8 cellular contexts compared by ENCODE assay signal in genomic region chr19:58387338-58388174, GRCh38. TPM values are rescaled to one million over a fixed set of nuclear protein-coding genes. Genes with fewer than 3 reads are reported as not detected.
DNase-seq lines count a peak whose midpoint lies in the region; ATAC-seq, FAIRE-seq and TF ChIP-seq lines count a peak whose summit lies in the region.

No MANE protein-coding gene starts in this region.

- WGBS in sigmoid colon, 2 donors, result 8 to 10% methylated on average over 39 of the region's 39 CpGs

- H3K36me3 ChIP-seq in RWPE2 (ENCODE audit: low read depth), result peaks cover 52% of the 10 kb centered on the region
- peaks cover 2% of the 10 kb centered on the region for H3K36me3 ChIP-seq in fibroblast of lung (ENCODE audit: control insufficient read depth, insufficient read depth, low read length)
- peaks cover 0 to 43% (median 10%) of the 10 kb centered on the region in 4 donors for H3K36me3 ChIP-seq in sigmoid colon

- FAIRE-seq in H54 (lab: Jason Lieb, UNC), result no peak

- intact Hi-C loops in sigmoid colon (cut with DNase I), result loop anchor here (1.0 to 2.0 kb wide), 2 partner anchors 14 to 21 kb away; partner anchors contain the start of gene ZNF584

- TF ChIP-seq EP300 in sigmoid colon (IDR thresholded peaks at IDR 0.05), result no peak

- peak overlapping the region; percentile 87 for H3K4me2 ChIP-seq in fibroblast of lung (ENCODE audit: extremely low read depth, insufficient read depth, low read length)

- peak overlapping the region; percentile 80 for H3K9ac ChIP-seq in fibroblast of lung (ENCODE audit: insufficient read depth, low read length)

- H3K27me3 ChIP-seq in RWPE2 (ENCODE audit: insufficient read depth, poor library complexity, severe bottlenecking) (no peaks in the 10 kb centered on the region), fibroblast of lung (ENCODE audit: control insufficient read depth, insufficient read depth, low read length) (no peaks in the 10 kb centered on the region), sigmoid colon (no peaks in the 10 kb centered on the region)

- TF ChIP-seq POLR2A in sigmoid colon (IDR thresholded peaks at IDR 0.05) (no peak), H54 (IDR thresholded peaks at IDR 0.05; ENCODE audit: low read depth, low read length) (no peak)

- no peaks in the 10 kb centered on the region for H4K20me1 ChIP-seq in fibroblast of lung (ENCODE audit: control insufficient read depth, extremely low read depth, insufficient read depth, low read length)

- no peaks in the 10 kb centered on the region for H3K9me3 ChIP-seq in RWPE2 (ENCODE audit: severe bottlenecking)
- H3K9me3 ChIP-seq in fibroblast of lung (ENCODE audit: control insufficient read depth, insufficient read depth, low read depth, low read length), result no peaks in the 10 kb centered on the region
- no peaks in the 10 kb centered on the region for H3K9me3 ChIP-seq in sigmoid colon

- peaks cover 35% of the 10 kb centered on the region for H3K79me2 ChIP-seq in fibroblast of lung (ENCODE audit: control insufficient read depth, insufficient read depth, low read length)

- H3K4me1 ChIP-seq in RWPE2 (ENCODE audit: insufficient read depth, poor library complexity, severe bottlenecking) (peaks cover 9% of the 10 kb centered on the region), fibroblast of lung (ENCODE audit: control insufficient read depth, extremely low read depth, insufficient read depth, low read length) (peaks cover 11% of the 10 kb centered on the region), sigmoid colon (peaks cover 0 to 47% (median 29%) of the 10 kb centered on the region in 4 donors)

- H3K27ac ChIP-seq in RWPE2 (ENCODE audit: poor library complexity, severe bottlenecking), result peak overlapping the region; percentile 88
- H3K27ac ChIP-seq in fibroblast of lung (ENCODE audit: insufficient read depth, low read length), result peak overlapping the region; percentile 89
- peak overlapping the region; percentile 93 to 98 (median 98) for H3K27ac ChIP-seq in sigmoid colon

- H3K4me3 ChIP-seq in RWPE2 (ENCODE audit: severe bottlenecking) (peak overlapping the region; percentile 62), fibroblast of lung (replicated peaks in 1 of 4; ENCODE audit: control extremely low read depth in 1 of 4, insufficient read depth in 1 of 4, low read depth in 3 of 4, low read length in 4 of 4) (peak overlapping the region; percentile 72 to 99 (median 92)), sigmoid colon (peak overlapping the region; percentile 66 to 87 (median 82))

- TF ChIP-seq CTCF in RWPE2 (IDR thresholded peaks at IDR 0.05; ENCODE audit: poor library complexity, severe bottlenecking) (no peak), fibroblast of lung (conservative IDR thresholded peaks at IDR 0.05 in 1 of 2, IDR thresholded peaks at IDR 0.05 in 1 of 2; ENCODE audit: low read depth in 1 of 2, low read length in 2 of 2) (no peak), sigmoid colon (IDR thresholded peaks at IDR 0.05) (no peak)

- H2AFZ ChIP-seq in fibroblast of lung (ENCODE audit: low read length), result no peak overlapping the region

- ATAC-seq in RWPE2 (ENCODE audit: low read depth) (no peak; the same call in 2 of the 3 replicates), HG02610 (IDR thresholded peaks at IDR 0.05; ENCODE audit: unreplicated experiment) (no peak), GM19455 (IDR thresholded peaks at IDR 0.05; ENCODE audit: unreplicated experiment) (no peak)

- DNase-seq in DMS53 (lab: John Stamatoyannopoulos, UW), result peak; percentile 50
- DNase-seq in DMS53 treated with DMSO at 0.1 percent for 48 hours (lab: John Stamatoyannopoulos, UW; ENCODE audit: unreplicated experiment), result no peak
- DNase-seq in RWPE2 (ENCODE audit: low spot score), result peak; percentile 14
- no peak for DNase-seq in fibroblast of lung (ENCODE audit: low read depth in 2 of 2)
- no peak for DNase-seq in sigmoid colon
- no peak for DNase-seq in H54 (ENCODE audit: insufficient read length, low spot score)

RNA-seq across cellular contexts. Expression of gene RPS5, which starts 0.5 kb away (rescaled TPM):
- total RNA-seq in fibroblast of lung (2,126 and 2,800 TPM in 2 replicates), sigmoid colon (1,000 to 10,000 TPM; 1,322 to 2,581 (median 2,411) TPM)
- polyA plus RNA-seq in fibroblast of lung (1,173 and 1,532 TPM in 2 replicates), sigmoid colon (1,000 to 10,000 TPM; 1,097 to 1,974 (median 1,406) TPM)
- 1,367 and 1,629 TPM in 2 replicates for polyA plus RNA-seq in fibroblast of lung (2012)
- 1,823 and 1,849 TPM in 2 replicates for polyA minus RNA-seq in fibroblast of lung (ENCODE audit: low replicate concordance)

RNA-seq across cellular contexts. Expression of gene ZNF837, which starts 6.7 kb away (rescaled TPM):
- 1.5 and 1.8 TPM in 2 replicates for total RNA-seq in fibroblast of lung
- 0.18 and 0.27 TPM in 2 replicates for polyA plus RNA-seq in fibroblast of lung
- polyA plus RNA-seq in fibroblast of lung (2012), result 0.90 and 0.92 TPM in 2 replicates
- polyA minus RNA-seq in fibroblast of lung (ENCODE audit: low replicate concordance), result 0.35 TPM in 1 of 2 replicates, not detected in the other
- 1 to 10 TPM in 3 of 4 donors, under 1 TPM in 1; 0.66 to 2.2 (median 1.5) TPM for total RNA-seq in sigmoid colon
- polyA plus RNA-seq in sigmoid colon, result 1 to 10 TPM; 1.2 to 2.5 (median 1.8) TPM

RNA-seq across cellular contexts. Expression of gene RNF225, which starts 7.9 kb away (rescaled TPM):
- total RNA-seq in fibroblast of lung (under 0.01 TPM in 1 of 2 replicates, not detected in the other), sigmoid colon (not detected)
- polyA plus RNA-seq in fibroblast of lung (not detected in 2 replicates), sigmoid colon (under 1 TPM in 1 of 3 donors, not detected in 2; 0.07 TPM)
- polyA plus RNA-seq in fibroblast of lung (2012), result not detected in 2 replicates
- polyA minus RNA-seq in fibroblast of lung (ENCODE audit: low replicate concordance), result not detected in 2 replicates

RNA-seq across cellular contexts. Expression of gene ZNF584, which starts 20.9 kb away (rescaled TPM):
- total RNA-seq in fibroblast of lung (16.9 and 18.8 TPM in 2 replicates), sigmoid colon (10 to 100 TPM in 2 of 4 donors, 1 to 10 TPM in 2; 8.2 to 21.4 (median 12.0) TPM)
- polyA plus RNA-seq in fibroblast of lung (11.7 and 14.6 TPM in 2 replicates), sigmoid colon (1 to 10 TPM; 3.0 to 7.3 (median 4.8) TPM)
- polyA plus RNA-seq in fibroblast of lung (2012), result 9.6 and 12.0 TPM in 2 replicates
- 12.5 and 19.0 TPM in 2 replicates for polyA minus RNA-seq in fibroblast of lung (ENCODE audit: low replicate concordance)

RNA-seq across cellular contexts. Expression of gene ZNF497, which starts 25.0 kb away (rescaled TPM):
- total RNA-seq in fibroblast of lung (1.5 and 2.5 TPM in 2 replicates), sigmoid colon (under 1 TPM; 0.28 to 0.54 (median 0.43) TPM)
- polyA plus RNA-seq in fibroblast of lung (0.03 and 0.05 TPM in 2 replicates), sigmoid colon (under 1 TPM in 2 of 3 donors, not detected in 1; 0.46 to 0.79 TPM)
- 0.75 and 0.77 TPM in 2 replicates for polyA plus RNA-seq in fibroblast of lung (2012)
- polyA minus RNA-seq in fibroblast of lung (ENCODE audit: low replicate concordance), result not detected in 2 replicates

Comparison
In these comparisons a context has a peak if more than half of its experiments do, and no peak if none do; other contexts are left out.
1. DNase-seq: peak in DMS53 (single experiment) and RWPE2 (single experiment); none in DMS53 treated with DMSO at 0.1 percent for 48 hours (single experiment), fibroblast of lung (0 of 2), sigmoid colon (single experiment) and H54 (single experiment).
2. Peak in every context shown above with its lines, with median percentiles within 50 percentile points of each other: H3K27ac ChIP-seq and H3K4me3 ChIP-seq.